Comparison of ENCODE assay signal across 8 cellular contexts in the genomic region with DNA sequence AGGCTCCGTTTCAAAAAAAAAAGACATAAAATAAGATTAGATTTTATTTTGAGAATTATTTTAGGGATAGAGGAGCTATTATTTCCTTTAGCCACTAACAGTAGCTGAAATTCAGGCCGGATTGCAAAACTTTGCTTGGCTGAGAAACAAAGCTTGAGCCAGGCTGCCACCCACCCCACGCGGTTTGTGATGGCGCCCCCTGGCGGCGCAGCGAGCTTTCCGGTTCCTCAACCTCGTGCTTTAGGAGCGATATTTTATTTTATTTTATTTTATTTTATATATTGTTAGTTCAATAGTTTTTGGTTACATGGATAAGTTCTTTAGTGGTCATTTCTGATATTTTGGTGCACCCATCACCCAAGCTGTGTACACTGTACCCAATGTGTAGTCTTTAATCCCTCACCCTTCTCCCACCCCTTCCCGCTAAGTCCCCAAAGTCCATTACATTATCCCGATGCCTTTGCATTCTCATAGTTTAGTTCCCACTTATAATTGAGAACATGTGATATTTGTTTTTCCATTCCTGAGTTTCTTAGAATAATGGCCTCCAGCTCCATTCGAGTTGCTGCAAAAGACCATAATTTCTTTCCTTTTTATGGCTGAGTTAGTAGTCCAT. TPM values are rescaled to one million over a fixed set of nuclear protein-coding genes. Genes with fewer than 3 reads are reported as not detected.
DNase-seq lines count a peak whose midpoint lies in the region; ATAC-seq, FAIRE-seq and TF ChIP-seq lines count a peak whose summit lies in the region.

No MANE protein-coding gene starts in this region.

- H3K4me1 Mint-ChIP-seq in activated naive CD8-positive, alpha-beta T cell treated with anti-CD3 and anti-CD28 coated beads, Interleukin-2, amount 10 ng/mL, durations not matched to agents 7 days and 5 days = peaks cover 2% of the 10 kb centered on the region
- H3K4me1 Mint-ChIP-seq in osteocyte (ENCODE audit: unreplicated experiment) = no peaks in the 10 kb centered on the region

- POLR2A ChIA-PET in activated naive CD8-positive, alpha-beta T cell treated with anti-CD3 and anti-CD28 coated beads, Interleukin-2, amount 10 ng/mL, durations not matched to agents 7 days and 5 days (lab: Charles Lee) = no interaction called here

- no peak overlapping the region for H3K27ac Mint-ChIP-seq in activated naive CD8-positive, alpha-beta T cell treated with anti-CD3 and anti-CD28 coated beads, Interleukin-2, amount 10 ng/mL, durations not matched to agents 7 days and 5 days
- H3K27ac Mint-ChIP-seq in osteocyte (ENCODE audit: unreplicated experiment) = no peak overlapping the region

- no peak for ATAC-seq in activated naive CD8-positive, alpha-beta T cell treated with anti-CD3 and anti-CD28 coated beads, Interleukin-2, amount 10 ng/mL, durations not matched to agents 7 days and 5 days (ENCODE audit: low read depth)
- no peak for ATAC-seq in HG02973 (IDR thresholded peaks at IDR 0.05; ENCODE audit: unreplicated experiment)

- TF ChIP-seq CTCF in D721Med (IDR thresholded peaks at IDR 0.05; ENCODE audit: insufficient read depth, missing control alignments) = peak; percentile 11
- TF ChIP-seq CTCF in osteocyte (IDR thresholded peaks at IDR 0.05) = peak; percentile 33

- FAIRE-seq in D721Med (lab: Jason Lieb, UNC) = no peak

- H3K27me3 Mint-ChIP-seq in activated naive CD8-positive, alpha-beta T cell treated with anti-CD3 and anti-CD28 coated beads, Interleukin-2, amount 10 ng/mL, durations not matched to agents 7 days and 5 days = peaks cover 24% of the 10 kb centered on the region
- peaks cover 3% of the 10 kb centered on the region for H3K27me3 Mint-ChIP-seq in osteocyte (ENCODE audit: unreplicated experiment)

- no peaks in the 10 kb centered on the region for H3K9me3 Mint-ChIP-seq in activated naive CD8-positive, alpha-beta T cell treated with anti-CD3 and anti-CD28 coated beads, Interleukin-2, amount 10 ng/mL, durations not matched to agents 7 days and 5 days
- H3K9me3 Mint-ChIP-seq in osteocyte (ENCODE audit: unreplicated experiment) = no peaks in the 10 kb centered on the region

- H3K4me3 Mint-ChIP-seq in activated naive CD8-positive, alpha-beta T cell treated with anti-CD3 and anti-CD28 coated beads, Interleukin-2, amount 10 ng/mL, durations not matched to agents 7 days and 5 days = no peak overlapping the region
- no peak overlapping the region for H3K4me3 Mint-ChIP-seq in osteocyte (ENCODE audit: unreplicated experiment)

- no peak for DNase-seq in D721Med (ENCODE audit: insufficient read length, low spot score)
- peak; percentile 36 for DNase-seq in NOMO-1 treated with DMSO at 0.1 percent for 48 hours (lab: John Stamatoyannopoulos, UW; ENCODE audit: unreplicated experiment)
- DNase-seq in activated naive CD8-positive, alpha-beta T cell treated with anti-CD3 and anti-CD28 coated beads, Interleukin-2, amount 10 ng/mL, durations not matched to agents 7 days and 5 days = peak; percentile 50
- no peak for DNase-seq in osteocyte (ENCODE audit: extremely low spot score, unreplicated experiment)
- no peak for DNase-seq in anterior cingulate cortex (lab: John Stamatoyannopoulos, UW)
- no peak for DNase-seq in GM19238 (ENCODE audit: insufficient read length, low spot score)
- no peak for DNase-seq in NCI-H524 (lab: John Stamatoyannopoulos, UW)

- H3K36me3 Mint-ChIP-seq in activated naive CD8-positive, alpha-beta T cell treated with anti-CD3 and anti-CD28 coated beads, Interleukin-2, amount 10 ng/mL, durations not matched to agents 7 days and 5 days = no peaks in the 10 kb centered on the region
- H3K36me3 Mint-ChIP-seq in osteocyte (ENCODE audit: unreplicated experiment) = no peaks in the 10 kb centered on the region

RNA-seq across cellular contexts. Expression of a gene that starts 19.8 kb away (rescaled TPM):
- total RNA-seq in activated naive CD8-positive, alpha-beta T cell treated with anti-CD3 and anti-CD28 coated beads, Interleukin-2, amount 10 ng/mL, durations not matched to agents 7 days and 5 days = not detected
- total RNA-seq in osteocyte = not detected in 2 replicates

RNA-seq across cellular contexts. Expression of a gene that starts 41.4 kb away (rescaled TPM):
- not detected for total RNA-seq in activated naive CD8-positive, alpha-beta T cell treated with anti-CD3 and anti-CD28 coated beads, Interleukin-2, amount 10 ng/mL, durations not matched to agents 7 days and 5 days
- not detected in 2 replicates for total RNA-seq in osteocyte

Comparison
In these comparisons a context has a peak if more than half of its experiments do, and no peak if none do; other contexts are left out.
1. DNase-seq: peak in NOMO-1 treated with DMSO at 0.1 percent for 48 hours (single experiment) and activated naive CD8-positive, alpha-beta T cell treated with anti-CD3 and anti-CD28 coated beads, Interleukin-2, amount 10 ng/mL, durations not matched to agents 7 days and 5 days (single experiment); none in D721Med (single experiment), osteocyte (single experiment), anterior cingulate cortex (0 of 58), GM19238 (single experiment) and NCI-H524 (0 of 2).